Comparison of ENCODE assay signal across 10 cellular contexts in genomic region chr1:151512801-151513625, GRCh38. TPM values are rescaled to one million over a fixed set of nuclear protein-coding genes. Genes with fewer than 3 reads are reported as not detected.
DNase-seq lines count a peak whose midpoint lies in the region; ATAC-seq, FAIRE-seq and TF ChIP-seq lines count a peak whose summit lies in the region.
"Had no signal": no experiment of that assay in that cellular context is flagged by ENCODE, and none has a peak within 500 bp of the region (broad histone marks: within the 10 kb centered on the region; RNA-seq: fewer than 3 reads in every experiment).

No MANE protein-coding gene starts in this region.

- in situ Hi-C loops in gastrocnemius medialis (cut with MboI; ENCODE audit: low sequenced_read_pairs in 4 of 4), result no loop called here

- FAIRE-seq in bronchial epithelial cell (lab: Jason Lieb, UNC), result no peak

- H3K9me3 Mint-ChIP-seq in mesothelial cell of epicardium, result no peaks in the 10 kb centered on the region

- no peak for TF ChIP-seq CTCF in LNCaP clone FGC (IDR thresholded peaks at IDR 0.05; ENCODE audit: control insufficient read depth, extremely low read depth, insufficient read depth)
- no peak for TF ChIP-seq CTCF in bronchial epithelial cell (IDR thresholded peaks at IDR 0.05; ENCODE audit: insufficient read depth, low read length, severe bottlenecking)
- no peak for TF ChIP-seq CTCF in mesothelial cell of epicardium (IDR thresholded peaks at IDR 0.05; ENCODE audit: unreplicated experiment)
- TF ChIP-seq CTCF in gastrocnemius medialis (IDR thresholded peaks at IDR 0.05 in 4 of 5, conservative IDR thresholded peaks at IDR 0.05 in 1 of 5), result no peak

- H3K27me3 ChIP-seq in bronchial epithelial cell (ENCODE audit: control insufficient read depth, insufficient read depth, low read length) (no peaks in the 10 kb centered on the region), gastrocnemius medialis (peaks cover 11 to 32% (median 16%) of the 10 kb centered on the region in 3 donors)

- no peaks in the 10 kb centered on the region for H3K36me3 Mint-ChIP-seq in mesothelial cell of epicardium

- peaks cover 45% of the 10 kb centered on the region for H3K4me1 Mint-ChIP-seq in mesothelial cell of epicardium

- intact Hi-C loops in gastrocnemius medialis (cut with DNase I; ENCODE audit: low total_unique reads), result loop anchor here (5.0 kb wide), 1 partner anchor 71 kb away; no protein-coding TSS in a partner anchor

- no peak overlapping the region for H3K27ac ChIP-seq in gastrocnemius medialis

- ATAC-seq in HG03025 (IDR thresholded peaks at IDR 0.05; ENCODE audit: low FRiP score, unreplicated experiment) (no peak), gastrocnemius medialis (no peak), GM18520 (IDR thresholded peaks at IDR 0.05; ENCODE audit: unreplicated experiment) (no peak)

- H3K9me3 ChIP-seq in gastrocnemius medialis, result no peaks in the 10 kb centered on the region

- H3K4me3 ChIP-seq in LNCaP clone FGC (ENCODE audit: low read depth, low read length) (peak overlapping the region; percentile 63), bronchial epithelial cell (ENCODE audit: low read depth, low read length) (peak overlapping the region; percentile 65), gastrocnemius medialis (no peak overlapping the region)

- H3K27ac Mint-ChIP-seq in mesothelial cell of epicardium, result peak overlapping the region; percentile 98

- peak overlapping the region; percentile 75 for H3K4me3 Mint-ChIP-seq in mesothelial cell of epicardium

- peak; percentile 33 for DNase-seq in CD1c-positive myeloid dendritic cell (ENCODE audit: extremely low spot score)
- DNase-seq in LNCaP clone FGC (ENCODE audit: low read depth), result peak; percentile 86
- DNase-seq in bronchial epithelial cell (ENCODE audit: low read depth), result peak; percentile 73
- DNase-seq in mesothelial cell of epicardium (ENCODE audit: low spot score in 2 of 2, unreplicated experiment in 2 of 2), result peak; percentile 45 to 75
- DNase-seq in gastrocnemius medialis, result no peak
- DNase-seq in NCI-H1092 treated with DMSO at 0.1 percent for 48 hours (lab: John Stamatoyannopoulos, UW), result no peak
- DNase-seq: amniotic stem cell, left cardiac atrium had no signal

- H3K27me3 Mint-ChIP-seq in mesothelial cell of epicardium (ENCODE audit: low read depth), result peaks cover 17% of the 10 kb centered on the region

- TF ChIP-seq POLR2A in gastrocnemius medialis (IDR thresholded peaks at IDR 0.05), result no peak

- H3K4me1 ChIP-seq in gastrocnemius medialis, result peaks cover 8 to 13% of the 10 kb centered on the region in 2 donors

- no peaks in the 10 kb centered on the region for H3K36me3 ChIP-seq in bronchial epithelial cell (ENCODE audit: control insufficient read depth, insufficient read depth, low read length)
- H3K36me3 ChIP-seq in gastrocnemius medialis, result no peaks in the 10 kb centered on the region

RNA-seq across cellular contexts. Expression of gene CGN, which starts 1.8 kb away (rescaled TPM):
- total RNA-seq in bronchial epithelial cell (4.2 and 12.5 TPM in 2 replicates), mesothelial cell of epicardium (37.5 to 39.1 TPM (median 38.9 TPM) in 3 replicates), gastrocnemius medialis (under 1 TPM in 2 of 4 donors, not detected in 2; 0.34 to 0.78 TPM)

RNA-seq across cellular contexts. Expression of gene TUFT1, which starts 27.1 kb away (rescaled TPM):
- total RNA-seq in bronchial epithelial cell, result 25.0 and 54.3 TPM in 2 replicates
- 14.8 to 17.3 TPM (median 17.3 TPM) in 3 replicates for total RNA-seq in mesothelial cell of epicardium
- total RNA-seq in gastrocnemius medialis, result 1 to 10 TPM; 1.2 to 4.0 (median 2.7) TPM

RNA-seq across cellular contexts. Expression of gene POGZ, which starts 53.7 kb away (rescaled TPM):
- total RNA-seq in bronchial epithelial cell (6.6 and 10.2 TPM in 2 replicates), mesothelial cell of epicardium (169 to 182 TPM (median 179 TPM) in 3 replicates), gastrocnemius medialis (10 to 100 TPM; 14.1 to 20.2 (median 15.1) TPM)

Comparison
In these comparisons a context has a peak if more than half of its experiments do, and no peak if none do; other contexts are left out.
1. DNase-seq: peak in CD1c-positive myeloid dendritic cell (single experiment), LNCaP clone FGC (single experiment), bronchial epithelial cell (single experiment) and mesothelial cell of epicardium (2 of 2); none in gastrocnemius medialis (0 of 2) and NCI-H1092 treated with DMSO at 0.1 percent for 48 hours (single experiment).
2. H3K4me3 ChIP-seq: peak in LNCaP clone FGC (single experiment) and bronchial epithelial cell (single experiment); none in gastrocnemius medialis (0 of 4).